8 cellular contexts compared by ENCODE assay signal in the genomic region with DNA sequence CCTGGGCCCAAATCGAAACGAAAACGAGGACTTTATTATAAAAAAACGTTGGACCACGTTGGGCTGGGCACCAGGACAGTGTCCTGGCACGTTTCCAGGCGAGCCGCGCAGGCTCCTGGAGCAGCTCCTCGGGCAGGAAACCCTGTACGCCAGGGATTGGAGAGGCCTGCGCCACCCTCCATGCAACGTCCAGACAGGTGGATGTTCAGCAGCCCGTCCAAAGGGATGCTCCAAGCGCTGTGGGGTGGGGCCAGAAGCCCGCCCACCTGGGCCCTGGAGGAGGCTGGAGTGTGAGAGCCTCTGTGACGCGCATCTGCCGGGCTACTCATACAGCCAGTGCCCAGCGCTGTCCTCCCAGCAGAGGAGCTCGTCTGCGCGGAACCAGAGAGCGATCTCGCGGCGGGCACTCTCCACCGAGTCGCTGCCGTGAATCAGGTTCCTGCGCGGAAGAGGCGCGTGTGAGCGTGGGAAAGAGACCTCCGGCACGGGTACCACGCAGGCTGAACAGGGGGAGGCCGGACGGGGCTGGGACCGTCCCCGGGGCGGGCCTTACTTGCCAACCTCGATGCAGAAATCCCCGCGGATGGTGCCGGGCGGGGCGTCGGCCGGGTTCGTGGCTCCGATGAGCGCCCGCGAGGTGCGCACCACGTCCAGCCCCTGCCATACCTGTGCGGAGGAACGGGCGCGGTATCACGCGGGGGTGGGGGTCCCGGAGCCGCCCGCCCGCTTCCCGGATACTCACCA. TPM values are rescaled to one million over a fixed set of nuclear protein-coding genes. Genes with fewer than 3 reads are reported as not detected.
DNase-seq lines count a peak whose midpoint lies in the region; ATAC-seq, FAIRE-seq and TF ChIP-seq lines count a peak whose summit lies in the region.

No MANE protein-coding gene starts in this region.

- BruUV-seq in HepG2 (replicated peaks; lab: Mats Ljungman, UMichigan) = TSS peak; percentile 12

- TF ChIP-seq CTCF in CD14-positive monocyte (IDR thresholded peaks at IDR 0.05) = no peak
- TF ChIP-seq CTCF in WTC11 (IDR thresholded peaks at IDR 0.05) = no peak
- no peak for TF ChIP-seq CTCF in colonic mucosa (IDR thresholded peaks at IDR 0.05)
- no peak for TF ChIP-seq CTCF in HepG2 (CRISPR knock-in tag; IDR thresholded peaks at IDR 0.05)

- DNase-seq in CD14-positive monocyte (ENCODE audit: low spot score) (no peak), WTC11 (ENCODE audit: low spot score) (peak; percentile 63), colonic mucosa (peak; percentile 81), HepG2 (ENCODE audit: low spot score) (no peak)
- peak; percentile 38 for DNase-seq in stimulated activated CD4-positive, alpha-beta T cell treated with anti-CD3 and anti-CD28 coated beads, Interleukin-4, amount 100 ng/mL, for 48 hours (ENCODE audit: low read depth in 2 of 2)

- WGBS in HepG2 (ENCODE audit: low lambda C conversion rate) = 96% methylated on average over 48 of the region's 69 CpGs

- H3K27me3 Mint-ChIP-seq in CD14-positive monocyte (ENCODE audit: low read depth in 3 of 3) (peaks cover 0 to 1% (median 0%) of the 10 kb centered on the region in 3 donors), WTC11 (ENCODE audit: low read depth) (no peaks in the 10 kb centered on the region; the same call in 1 of the 2 replicates)

- H3K9me3 ChIP-seq in KOPT-K1 (ENCODE audit: insufficient read depth, low read length, poor library complexity, severe bottlenecking) (no peaks in the 10 kb centered on the region), colonic mucosa (no peaks in the 10 kb centered on the region), HepG2 (ENCODE audit: low read length) (no peaks in the 10 kb centered on the region)

- peaks cover 30% of the 10 kb centered on the region for H3K79me2 ChIP-seq in HepG2 (ENCODE audit: insufficient read depth, low read length)

- H3K36me3 ChIP-seq in KOPT-K1 (ENCODE audit: insufficient read depth, low read length) (peaks cover 53% of the 10 kb centered on the region; the same call in 1 of the 2 replicates), colonic mucosa (no peaks in the 10 kb centered on the region), HepG2 (replicated peaks in 1 of 2; ENCODE audit: control insufficient read depth in 1 of 2, insufficient read depth in 2 of 2, low read length in 2 of 2) (peaks cover 6 to 25% of the 10 kb centered on the region in 2 experiments; a peak in 4 of 5 replicates)

- H2AFZ ChIP-seq in HepG2 (ENCODE audit: low read length) = no peak overlapping the region

- H3K4me1 Mint-ChIP-seq in CD14-positive monocyte = peaks cover 28% of the 10 kb centered on the region
- peaks cover 4% of the 10 kb centered on the region for H3K4me1 Mint-ChIP-seq in WTC11

- peaks cover 24 to 45% of the 10 kb centered on the region in 2 donors for H3K36me3 Mint-ChIP-seq in CD14-positive monocyte
- H3K36me3 Mint-ChIP-seq in WTC11 = peaks cover 4% of the 10 kb centered on the region

- no peak for FAIRE-seq in HepG2 (lab: Jason Lieb, UNC)

- peaks cover 0 to 2% (median 0%) of the 10 kb centered on the region in 7 donors for H3K9me3 Mint-ChIP-seq in CD14-positive monocyte
- H3K9me3 Mint-ChIP-seq in WTC11 = no peaks in the 10 kb centered on the region

- H3K4me3 ChIP-seq in colonic mucosa (peak overlapping the region; percentile 96), HepG2 (replicated peaks in 1 of 3; ENCODE audit: insufficient read depth in 1 of 3, low read depth in 2 of 3, low read length in 3 of 3) (peak overlapping the region; percentile 94 to 96 (median 95); a peak in 4 of 6 replicates)

- H3K27ac ChIP-seq in KOPT-K1 (ENCODE audit: low read depth, low read length, poor library complexity, severe bottlenecking) = peak overlapping the region; percentile 85
- peak overlapping the region; percentile 98 for H3K27ac ChIP-seq in colonic mucosa
- no peak overlapping the region for H3K27ac ChIP-seq in HepG2 (ENCODE audit: extremely low read length, insufficient read depth, low read length)

- in situ Hi-C loops in HepG2 (cut with HindIII; ENCODE audit: extremely low pct_ligation_motif_present, low pct_unique_long_range_greater_than_20kb) = no loop called here

- no peak for TF ChIP-seq RAD21 in HepG2 (CRISPR knock-in tag; IDR thresholded peaks at IDR 0.05)

- H4K20me1 ChIP-seq in HepG2 (ENCODE audit: insufficient read depth, low read length) = no peaks in the 10 kb centered on the region

- 0 out of 4 replicates have a peak, but pooled peaks of 1 of the 2 experiments have one; percentile 35 for TF ChIP-seq POLR2A in HepG2 (IDR thresholded peaks at IDR 0.05; ENCODE audit: insufficient read depth in 1 of 2, low read depth in 2 of 2, low read length in 2 of 2)

- H3K27ac Mint-ChIP-seq in CD14-positive monocyte = peak overlapping the region in 4 of 7 donors; percentile 9 to 66 (median 48)
- H3K27ac Mint-ChIP-seq in WTC11 = peak overlapping the region; percentile 84

- H3K27me3 ChIP-seq in colonic mucosa = no peaks in the 10 kb centered on the region
- no peaks in the 10 kb centered on the region; a peak in 2 of 5 replicates for H3K27me3 ChIP-seq in HepG2 (ENCODE audit: control insufficient read depth in 1 of 2, insufficient read depth in 2 of 2, low read length in 2 of 2)

- H3K9ac ChIP-seq in colonic mucosa (ENCODE audit: low read depth in 2 of 2, low read length in 2 of 2) = peak overlapping the region; percentile 52 to 78
- H3K9ac ChIP-seq in HepG2 (ENCODE audit: insufficient read depth, low read depth, low read length) = peak overlapping the region; percentile 60; the same call in 1 of the 2 replicates

- H3K4me2 ChIP-seq in HepG2 (ENCODE audit: low read depth, low read length) = peak overlapping the region; percentile 91

- ATAC-seq in WTC11 (peak; percentile 26), HepG2 (no peak), HG02763 (IDR thresholded peaks at IDR 0.05; ENCODE audit: unreplicated experiment) (no peak), HG03439 (IDR thresholded peaks at IDR 0.05; ENCODE audit: unreplicated experiment) (no peak)

- POLR2A ChIA-PET in WTC11 (lab: Charles Lee) = interaction anchor here (0.5 to 3.6 kb wide), 6 partner anchors 10 to 1343 kb away, joined by 3 to 18 read pairs (median 4); a partner anchor contains a TSS
- POLR2A ChIA-PET in HepG2 (lab: Yijun Ruan, JAX) = interaction anchor here (1.3 kb wide), 1 partner anchor 57 kb away, joined by 4 read pairs; a partner anchor contains a TSS

- peaks cover 11% of the 10 kb centered on the region for H3K4me1 ChIP-seq in colonic mucosa
- H3K4me1 ChIP-seq in HepG2 (ENCODE audit: insufficient read depth, low read length) = peaks cover 12% of the 10 kb centered on the region

- H3K4me3 Mint-ChIP-seq in CD14-positive monocyte (peak overlapping the region; percentile 90 to 94), WTC11 (peak overlapping the region; percentile 99)

- CTCF ChIA-PET in WTC11 (lab: Charles Lee) = interaction anchor here (1.0 to 2.4 kb wide), 4 partner anchors 12 to 153 kb away, joined by 4 to 11 read pairs (median 8); a partner anchor contains a TSS
- CTCF ChIA-PET in HepG2 (lab: Yijun Ruan, JAX; ENCODE audit: low intra/inter-chr PET ratio, low total read pairs) = no interaction called here

- intact Hi-C loops in CD14-positive monocyte (cut with micrococcal nuclease) = loop anchor here (5.0 to 10.0 kb wide), 4 partner anchors 66 to 348 kb away; a partner anchor contains a TSS
- intact Hi-C loops in colonic mucosa (cut with DNase I) = loop anchor here (5.0 kb wide), 1 partner anchor 158 kb away; a partner anchor contains a TSS
- intact Hi-C loops in HepG2 (cut with micrococcal nuclease; ENCODE audit: unreplicated experiment) = loop anchor here (5.0 kb wide), 1 partner anchor 42 kb away; no protein-coding TSS in a partner anchor

- TF ChIP-seq EP300 in HepG2 (IDR thresholded peaks at IDR 0.05; ENCODE audit: low read depth in 2 of 2, low read length in 2 of 2) (no peak), HepG2 (CRISPR knock-in tag; IDR thresholded peaks at IDR 0.05; ENCODE audit: borderline replicate concordance) (no peak)

RNA-seq across cellular contexts. Expression of a gene that starts 0.8 kb away (rescaled TPM):
- polyA plus RNA-seq in CD14-positive monocyte (10 to 100 TPM; 57.7 to 80.2 TPM), HepG2 (2011; rRNA removed) (10.4 and 13.9 TPM in 2 replicates)
- total RNA-seq in WTC11 (2021) (86.8 to 106 TPM (median 103 TPM) in 3 replicates), colonic mucosa (10 to 100 TPM; 61.3 to 79.7 TPM), HepG2 (2016; rRNA removed; fragmentation: Illumina TruSeq; extraction: Trizol) (4.9 and 15.9 TPM in 2 replicates)
- total RNA-seq in HepG2 (2016; cell fraction: cytosol; rRNA removed; fragmentation: Illumina TruSeq; extraction: Trizol; ENCODE audit: low read depth) = 27.7 and 30.7 TPM in 2 replicates
- total RNA-seq in HepG2 (2016; cell fraction: insoluble cytoplasmic fraction; rRNA removed; fragmentation: Illumina TruSeq; extraction: Trizol) = 6.6 and 17.1 TPM in 2 replicates
- 19.1 and 22.3 TPM in 2 replicates for total RNA-seq in HepG2 (2016; cell fraction: membrane; rRNA removed; fragmentation: Illumina TruSeq; extraction: Trizol)
- total RNA-seq in HepG2 (2016; cell fraction: nucleus; rRNA removed; fragmentation: Illumina TruSeq; extraction: Trizol) = 17.5 and 23.3 TPM in 2 replicates
- polyA plus RNA-seq in HepG2 (2011; cell fraction: cytosol; rRNA removed) = 7.3 and 17.7 TPM in 2 replicates
- 96.4 and 121 TPM in 2 replicates for polyA plus RNA-seq in HepG2 (2011; cell fraction: nucleus; rRNA removed)
- polyA plus RNA-seq in HepG2 (2012) = 5.5 and 9.1 TPM in 2 replicates
- polyA plus RNA-seq in HepG2 (2016; cell fraction: cytosol; fragmentation: Illumina TruSeq; extraction: Trizol; ENCODE audit: low read depth) = 21.1 and 24.5 TPM in 2 replicates
- polyA plus RNA-seq in HepG2 (2016; cell fraction: insoluble cytoplasmic fraction; fragmentation: Illumina TruSeq; extraction: Trizol; ENCODE audit: low read depth) = 5.3 and 5.8 TPM in 2 replicates
- 12.6 and 13.9 TPM in 2 replicates for polyA plus RNA-seq in HepG2 (2016; cell fraction: membrane; fragmentation: Illumina TruSeq; extraction: Trizol; ENCODE audit: low read depth)
- polyA plus RNA-seq in HepG2 (2016; cell fraction: nucleus; fragmentation: Illumina TruSeq; extraction: Trizol; ENCODE audit: insufficient read depth, low read depth) = 35.8 and 39.3 TPM in 2 replicates
- 2.3 and 4.2 TPM in 2 replicates for polyA minus RNA-seq in HepG2 (2011; rRNA and poly(A)+ RNA removed; ENCODE audit: low replicate concordance)
- polyA minus RNA-seq in HepG2 (2011; cell fraction: cytosol; rRNA and poly(A)+ RNA removed) = 2.1 and 3.5 TPM in 2 replicates
- 8.4 and 9.0 TPM in 2 replicates for polyA minus RNA-seq in HepG2 (2011; cell fraction: nucleus; rRNA and poly(A)+ RNA removed)

RNA-seq across cellular contexts. Expression of a gene that starts 2.1 kb away (rescaled TPM):
- polyA plus RNA-seq in CD14-positive monocyte = under 1 TPM; 0.26 to 0.48 TPM
- 23.2 to 30.8 TPM (median 25.7 TPM) in 3 replicates for total RNA-seq in WTC11 (2021)
- total RNA-seq in colonic mucosa = 10 to 100 TPM; 16.7 to 30.6 TPM
- 1.7 and 7.6 TPM in 2 replicates for total RNA-seq in HepG2 (2016; rRNA removed; fragmentation: Illumina TruSeq; extraction: Trizol)
- total RNA-seq in HepG2 (2016; cell fraction: cytosol; rRNA removed; fragmentation: Illumina TruSeq; extraction: Trizol; ENCODE audit: low read depth) = 0.79 and 1.3 TPM in 2 replicates
- 1.7 and 6.0 TPM in 2 replicates for total RNA-seq in HepG2 (2016; cell fraction: insoluble cytoplasmic fraction; rRNA removed; fragmentation: Illumina TruSeq; extraction: Trizol)
- total RNA-seq in HepG2 (2016; cell fraction: membrane; rRNA removed; fragmentation: Illumina TruSeq; extraction: Trizol) = 1.2 TPM in 2 replicates
- 7.8 and 8.4 TPM in 2 replicates for total RNA-seq in HepG2 (2016; cell fraction: nucleus; rRNA removed; fragmentation: Illumina TruSeq; extraction: Trizol)
- polyA plus RNA-seq in HepG2 (2011; rRNA removed) = 4.4 and 6.5 TPM in 2 replicates
- polyA plus RNA-seq in HepG2 (2011; cell fraction: cytosol; rRNA removed) = 1.3 and 2.0 TPM in 2 replicates
- 81.3 and 90.4 TPM in 2 replicates for polyA plus RNA-seq in HepG2 (2011; cell fraction: nucleus; rRNA removed)
- polyA plus RNA-seq in HepG2 (2012) = 3.4 and 4.5 TPM in 2 replicates
- polyA plus RNA-seq in HepG2 (2016; cell fraction: cytosol; fragmentation: Illumina TruSeq; extraction: Trizol; ENCODE audit: low read depth) = 0.23 and 0.36 TPM in 2 replicates
- polyA plus RNA-seq in HepG2 (2016; cell fraction: insoluble cytoplasmic fraction; fragmentation: Illumina TruSeq; extraction: Trizol; ENCODE audit: low read depth) = 1.7 and 2.2 TPM in 2 replicates
- 0.51 and 0.65 TPM in 2 replicates for polyA plus RNA-seq in HepG2 (2016; cell fraction: membrane; fragmentation: Illumina TruSeq; extraction: Trizol; ENCODE audit: low read depth)
- 31.9 and 34.1 TPM in 2 replicates for polyA plus RNA-seq in HepG2 (2016; cell fraction: nucleus; fragmentation: Illumina TruSeq; extraction: Trizol; ENCODE audit: insufficient read depth, low read depth)
- 5.2 and 6.5 TPM in 2 replicates for polyA minus RNA-seq in HepG2 (2011; rRNA and poly(A)+ RNA removed; ENCODE audit: low replicate concordance)
- polyA minus RNA-seq in HepG2 (2011; cell fraction: cytosol; rRNA and poly(A)+ RNA removed) = 0.79 and 1.3 TPM in 2 replicates
- 17.7 and 19.7 TPM in 2 replicates for polyA minus RNA-seq in HepG2 (2011; cell fraction: nucleus; rRNA and poly(A)+ RNA removed)

RNA-seq across cellular contexts. Expression of a gene that starts 2.4 kb away (rescaled TPM):
- polyA plus RNA-seq in CD14-positive monocyte (100 to 1,000 TPM; 109 to 137 TPM), HepG2 (2011; rRNA removed) (61.3 and 63.5 TPM in 2 replicates)
- total RNA-seq in WTC11 (2021) (258 to 262 TPM (median 261 TPM) in 3 replicates), colonic mucosa (100 to 1,000 TPM; 106 to 227 TPM), HepG2 (2016; rRNA removed; fragmentation: Illumina TruSeq; extraction: Trizol) (129 and 131 TPM in 2 replicates)
- total RNA-seq in HepG2 (2016; cell fraction: cytosol; rRNA removed; fragmentation: Illumina TruSeq; extraction: Trizol; ENCODE audit: low read depth) = 34.5 and 36.0 TPM in 2 replicates
- 130 and 146 TPM in 2 replicates for total RNA-seq in HepG2 (2016; cell fraction: insoluble cytoplasmic fraction; rRNA removed; fragmentation: Illumina TruSeq; extraction: Trizol)
- total RNA-seq in HepG2 (2016; cell fraction: membrane; rRNA removed; fragmentation: Illumina TruSeq; extraction: Trizol) = 51.5 and 64.0 TPM in 2 replicates
- total RNA-seq in HepG2 (2016; cell fraction: nucleus; rRNA removed; fragmentation: Illumina TruSeq; extraction: Trizol) = 59.6 and 64.6 TPM in 2 replicates
- polyA plus RNA-seq in HepG2 (2011; cell fraction: cytosol; rRNA removed) = 70.4 and 99.7 TPM in 2 replicates
- 83.9 and 98.7 TPM in 2 replicates for polyA plus RNA-seq in HepG2 (2011; cell fraction: nucleus; rRNA removed)
- 48.9 and 50.7 TPM in 2 replicates for polyA plus RNA-seq in HepG2 (2012)
- 42.4 and 48.9 TPM in 2 replicates for polyA plus RNA-seq in HepG2 (2016; cell fraction: cytosol; fragmentation: Illumina TruSeq; extraction: Trizol; ENCODE audit: low read depth)
- 212 and 241 TPM in 2 replicates for polyA plus RNA-seq in HepG2 (2016; cell fraction: insoluble cytoplasmic fraction; fragmentation: Illumina TruSeq; extraction: Trizol; ENCODE audit: low read depth)
- polyA plus RNA-seq in HepG2 (2016; cell fraction: membrane; fragmentation: Illumina TruSeq; extraction: Trizol; ENCODE audit: low read depth) = 59.9 and 71.5 TPM in 2 replicates
- 154 and 163 TPM in 2 replicates for polyA plus RNA-seq in HepG2 (2016; cell fraction: nucleus; fragmentation: Illumina TruSeq; extraction: Trizol; ENCODE audit: insufficient read depth, low read depth)
- polyA minus RNA-seq in HepG2 (2011; rRNA and poly(A)+ RNA removed; ENCODE audit: low replicate concordance) = 27.6 and 50.7 TPM in 2 replicates
- polyA minus RNA-seq in HepG2 (2011; cell fraction: cytosol; rRNA and poly(A)+ RNA removed) = 25.2 and 30.8 TPM in 2 replicates
- polyA minus RNA-seq in HepG2 (2011; cell fraction: nucleus; rRNA and poly(A)+ RNA removed) = 21.9 and 29.5 TPM in 2 replicates

RNA-seq across cellular contexts. Expression of a gene that starts 11.9 kb away (rescaled TPM):
- 10 to 100 TPM; 36.8 to 40.2 TPM for polyA plus RNA-seq in CD14-positive monocyte
- 27.2 to 32.8 TPM (median 28.4 TPM) in 3 replicates for total RNA-seq in WTC11 (2021)
- total RNA-seq in colonic mucosa = 10 to 100 TPM; 32.7 to 35.9 TPM
- total RNA-seq in HepG2 (2016; rRNA removed; fragmentation: Illumina TruSeq; extraction: Trizol) = 8.2 and 13.2 TPM in 2 replicates
- total RNA-seq in HepG2 (2016; cell fraction: cytosol; rRNA removed; fragmentation: Illumina TruSeq; extraction: Trizol; ENCODE audit: low read depth) = 8.6 and 9.9 TPM in 2 replicates
- 6.5 and 13.8 TPM in 2 replicates for total RNA-seq in HepG2 (2016; cell fraction: insoluble cytoplasmic fraction; rRNA removed; fragmentation: Illumina TruSeq; extraction: Trizol)
- total RNA-seq in HepG2 (2016; cell fraction: membrane; rRNA removed; fragmentation: Illumina TruSeq; extraction: Trizol) = 9.4 and 12.7 TPM in 2 replicates
- total RNA-seq in HepG2 (2016; cell fraction: nucleus; rRNA removed; fragmentation: Illumina TruSeq; extraction: Trizol) = 14.1 and 16.2 TPM in 2 replicates
- polyA plus RNA-seq in HepG2 (2011; rRNA removed) = 21.9 and 26.7 TPM in 2 replicates
- polyA plus RNA-seq in HepG2 (2011; cell fraction: cytosol; rRNA removed) = 15.4 and 25.3 TPM in 2 replicates
- 142 and 184 TPM in 2 replicates for polyA plus RNA-seq in HepG2 (2011; cell fraction: nucleus; rRNA removed)
- 12.3 and 24.9 TPM in 2 replicates for polyA plus RNA-seq in HepG2 (2012)
- polyA plus RNA-seq in HepG2 (2016; cell fraction: cytosol; fragmentation: Illumina TruSeq; extraction: Trizol; ENCODE audit: low read depth) = 6.4 and 7.5 TPM in 2 replicates
- polyA plus RNA-seq in HepG2 (2016; cell fraction: insoluble cytoplasmic fraction; fragmentation: Illumina TruSeq; extraction: Trizol; ENCODE audit: low read depth) = 7.6 and 8.0 TPM in 2 replicates
- polyA plus RNA-seq in HepG2 (2016; cell fraction: membrane; fragmentation: Illumina TruSeq; extraction: Trizol; ENCODE audit: low read depth) = 6.8 and 7.3 TPM in 2 replicates
- polyA plus RNA-seq in HepG2 (2016; cell fraction: nucleus; fragmentation: Illumina TruSeq; extraction: Trizol; ENCODE audit: insufficient read depth, low read depth) = 29.9 and 32.1 TPM in 2 replicates
- 15.4 and 19.4 TPM in 2 replicates for polyA minus RNA-seq in HepG2 (2011; rRNA and poly(A)+ RNA removed; ENCODE audit: low replicate concordance)
- 4.5 and 8.0 TPM in 2 replicates for polyA minus RNA-seq in HepG2 (2011; cell fraction: cytosol; rRNA and poly(A)+ RNA removed)
- polyA minus RNA-seq in HepG2 (2011; cell fraction: nucleus; rRNA and poly(A)+ RNA removed) = 12.4 and 13.7 TPM in 2 replicates

RNA-seq across cellular contexts. Expression of a gene that starts 12.3 kb away (rescaled TPM):
- polyA plus RNA-seq in CD14-positive monocyte (10 to 100 TPM; 57.9 to 69.5 TPM), HepG2 (2011; rRNA removed) (25.7 and 33.5 TPM in 2 replicates)
- total RNA-seq in WTC11 (2021) (76.4 to 89.2 TPM (median 77.6 TPM) in 3 replicates), colonic mucosa (10 to 100 TPM; 30.0 to 72.8 TPM), HepG2 (2016; rRNA removed; fragmentation: Illumina TruSeq; extraction: Trizol) (43.8 and 61.5 TPM in 2 replicates)
- 45.7 and 50.6 TPM in 2 replicates for total RNA-seq in HepG2 (2016; cell fraction: cytosol; rRNA removed; fragmentation: Illumina TruSeq; extraction: Trizol; ENCODE audit: low read depth)
- 43.0 and 67.3 TPM in 2 replicates for total RNA-seq in HepG2 (2016; cell fraction: insoluble cytoplasmic fraction; rRNA removed; fragmentation: Illumina TruSeq; extraction: Trizol)
- total RNA-seq in HepG2 (2016; cell fraction: membrane; rRNA removed; fragmentation: Illumina TruSeq; extraction: Trizol) = 59.0 and 63.2 TPM in 2 replicates
- 26.2 and 29.2 TPM in 2 replicates for total RNA-seq in HepG2 (2016; cell fraction: nucleus; rRNA removed; fragmentation: Illumina TruSeq; extraction: Trizol)
- 26.7 and 51.2 TPM in 2 replicates for polyA plus RNA-seq in HepG2 (2011; cell fraction: cytosol; rRNA removed)
- 80.7 and 89.5 TPM in 2 replicates for polyA plus RNA-seq in HepG2 (2011; cell fraction: nucleus; rRNA removed)
- polyA plus RNA-seq in HepG2 (2012) = 19.8 and 31.7 TPM in 2 replicates
- polyA plus RNA-seq in HepG2 (2016; cell fraction: cytosol; fragmentation: Illumina TruSeq; extraction: Trizol; ENCODE audit: low read depth) = 46.9 and 52.9 TPM in 2 replicates
- polyA plus RNA-seq in HepG2 (2016; cell fraction: insoluble cytoplasmic fraction; fragmentation: Illumina TruSeq; extraction: Trizol; ENCODE audit: low read depth) = 40.4 and 46.6 TPM in 2 replicates
- 47.2 and 53.9 TPM in 2 replicates for polyA plus RNA-seq in HepG2 (2016; cell fraction: membrane; fragmentation: Illumina TruSeq; extraction: Trizol; ENCODE audit: low read depth)
- 63.4 and 63.9 TPM in 2 replicates for polyA plus RNA-seq in HepG2 (2016; cell fraction: nucleus; fragmentation: Illumina TruSeq; extraction: Trizol; ENCODE audit: insufficient read depth, low read depth)
- polyA minus RNA-seq in HepG2 (2011; rRNA and poly(A)+ RNA removed; ENCODE audit: low replicate concordance) = 21.1 and 26.9 TPM in 2 replicates
- polyA minus RNA-seq in HepG2 (2011; cell fraction: cytosol; rRNA and poly(A)+ RNA removed) = 14.3 and 16.7 TPM in 2 replicates
- 12.1 and 14.0 TPM in 2 replicates for polyA minus RNA-seq in HepG2 (2011; cell fraction: nucleus; rRNA and poly(A)+ RNA removed)

Comparison
In these comparisons a context has a peak if more than half of its experiments do, and no peak if none do; other contexts are left out.
1. DNase-seq: peak in WTC11 (single experiment), colonic mucosa (single experiment) and stimulated activated CD4-positive, alpha-beta T cell treated with anti-CD3 and anti-CD28 coated beads, Interleukin-4, amount 100 ng/mL, for 48 hours (2 of 2); none in CD14-positive monocyte (single experiment) and HepG2 (single experiment).